In genomic region chr19:8158411-8159074, GRCh38 we compare ENCODE assay signal across 8 cellular contexts. TPM values are rescaled to one million over a fixed set of nuclear protein-coding genes. Genes with fewer than 3 reads are reported as not detected.
DNase-seq lines count a peak whose midpoint lies in the region; ATAC-seq and TF ChIP-seq lines count a peak whose summit lies in the region.

No MANE protein-coding gene starts in this region.

- no peaks in the 10 kb centered on the region for H3K27me3 ChIP-seq in NT2/D1 (ENCODE audit: insufficient read depth, insufficient read length)
- peaks cover 7% of the 10 kb centered on the region for H3K27me3 ChIP-seq in foreskin keratinocyte

- H3K36me3 ChIP-seq in NT2/D1 (ENCODE audit: insufficient read depth, insufficient read length, low read length), result no peaks in the 10 kb centered on the region

- TF ChIP-seq CTCF in foreskin keratinocyte (conservative IDR thresholded peaks at IDR 0.05), result peak; percentile 78

- H3K27ac ChIP-seq in foreskin keratinocyte, result no peak overlapping the region

- no peak overlapping the region for H3K4me3 ChIP-seq in Jurkat, Clone E6-1 (ENCODE audit: low read length)
- no peak overlapping the region for H3K4me3 ChIP-seq in NT2/D1 (ENCODE audit: insufficient read length, low read depth)

- peak; percentile 65 for DNase-seq in DMS114 treated with DMSO at 0.1 percent for 48 hours (lab: John Stamatoyannopoulos, UW; ENCODE audit: unreplicated experiment)
- peak; percentile 73 for DNase-seq in Jurkat, Clone E6-1 (ENCODE audit: low read depth, low spot score)
- peak; percentile 82 for DNase-seq in NT2/D1 (ENCODE audit: low read depth, low spot score)
- peak; percentile 12 for DNase-seq in activated T-helper 1 cell treated with Interleukin-2 at 50 U/mL for 16 hours (ENCODE audit: low read depth)
- DNase-seq in foreskin keratinocyte, result peak in 1 of 2 donors; percentile 64
- DNase-seq in non-pigmented ciliary epithelial cell (ENCODE audit: low read depth), result peak; percentile 35

- H3K4me1 ChIP-seq in NT2/D1 (ENCODE audit: insufficient read depth, insufficient read length) (peaks cover 5% of the 10 kb centered on the region), foreskin keratinocyte (no peaks in the 10 kb centered on the region)

- ATAC-seq in foreskin keratinocyte, result peak; percentile 33
- no peak for ATAC-seq in GM19035 (IDR thresholded peaks at IDR 0.05; ENCODE audit: unreplicated experiment)
- no peak for ATAC-seq in HG02840 (IDR thresholded peaks at IDR 0.05; ENCODE audit: low FRiP score, unreplicated experiment)

- no peak overlapping the region for H3K9ac ChIP-seq in NT2/D1 (ENCODE audit: insufficient read length, low read depth)

- H3K9me3 ChIP-seq in NT2/D1 (ENCODE audit: insufficient read depth, low read length), result peaks cover 5% of the 10 kb centered on the region; the same call in 1 of the 2 replicates

RNA-seq across cellular contexts. Expression of gene FBN3, which starts 9.2 kb away (rescaled TPM):
- 4.7 TPM for polyA plus RNA-seq in Jurkat, Clone E6-1 (2012; ENCODE audit: insufficient read depth, insufficient read length)
- not detected in 2 replicates for total RNA-seq in foreskin keratinocyte
- not detected in 2 replicates for polyA plus RNA-seq in foreskin keratinocyte

RNA-seq across cellular contexts. Expression of gene CERS4, which starts 50.6 kb away (rescaled TPM):
- polyA plus RNA-seq in Jurkat, Clone E6-1 (2012; ENCODE audit: insufficient read depth, insufficient read length), result 16.3 TPM
- total RNA-seq in foreskin keratinocyte, result 5.2 and 9.9 TPM in 2 replicates
- 5.5 and 9.8 TPM in 2 replicates for polyA plus RNA-seq in foreskin keratinocyte
